Comparison of ENCODE assay signal across 8 cellular contexts in the genomic region with DNA sequence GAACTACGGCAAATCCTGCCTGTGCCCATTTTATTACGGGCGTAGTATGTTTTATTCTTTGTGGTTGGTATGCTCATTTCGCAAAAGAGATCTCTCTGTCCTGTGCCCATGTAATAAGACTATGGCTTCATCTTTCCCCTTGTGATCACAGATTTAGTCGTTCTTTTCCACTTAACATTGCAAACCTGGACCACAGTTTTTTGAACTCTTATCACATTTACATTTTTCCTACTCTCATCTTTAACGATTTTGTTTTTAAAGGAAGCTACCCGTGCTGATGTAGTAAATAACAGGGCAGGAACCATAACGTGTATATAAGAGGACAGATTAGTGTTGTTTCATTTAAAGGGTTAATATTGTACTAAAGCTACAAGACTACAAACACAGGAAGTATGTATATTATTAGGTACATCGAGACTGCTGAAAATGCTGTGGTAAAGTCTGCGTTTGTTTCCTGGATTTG. TPM values are rescaled to one million over a fixed set of nuclear protein-coding genes. Genes with fewer than 3 reads are reported as not detected.
A peak's percentile ranks its signal among the peaks of the same experiment; 100 is the strongest.
DNase-seq lines count a peak whose midpoint lies in the region; ATAC-seq, FAIRE-seq and TF ChIP-seq lines count a peak whose summit lies in the region.

No MANE protein-coding gene starts in this region.

- TF ChIP-seq RAD21 in HepG2 (CRISPR knock-in tag; IDR thresholded peaks at IDR 0.05), result no peak

- no peak for TF ChIP-seq CTCF in Caco-2 (IDR thresholded peaks at IDR 0.05; ENCODE audit: insufficient read depth in 1 of 2, low read depth in 1 of 2, low read length in 1 of 2, severe bottlenecking in 1 of 2, unreplicated experiment in 1 of 2)
- no peak for TF ChIP-seq CTCF in astrocyte of the spinal cord (IDR thresholded peaks at IDR 0.05; ENCODE audit: low read depth, low read length)
- TF ChIP-seq CTCF in HepG2 (CRISPR knock-in tag; IDR thresholded peaks at IDR 0.05), result no peak
- no peak for TF ChIP-seq CTCF in tibial nerve (IDR thresholded peaks at IDR 0.05)

- peak overlapping the region; percentile 88 for H3K4me2 ChIP-seq in HepG2 (ENCODE audit: low read depth, low read length)

- peak overlapping the region; percentile 81 for H3K4me3 ChIP-seq in Caco-2 (ENCODE audit: low read depth, low read length)
- peak overlapping the region; percentile 85 for H3K4me3 ChIP-seq in astrocyte of the spinal cord (ENCODE audit: low read depth, low read length)
- H3K4me3 ChIP-seq in HepG2 (replicated peaks in 1 of 3; ENCODE audit: insufficient read depth in 1 of 3, low read depth in 2 of 3, low read length in 3 of 3), result peak overlapping the region; percentile 62 to 78 (median 76)
- H3K4me3 ChIP-seq in tibial nerve, result peak overlapping the region; percentile 49 to 90 (median 62)

- H3K36me3 Mint-ChIP-seq in Caco-2 (ENCODE audit: insufficient read depth, unreplicated experiment) (peaks cover 8% of the 10 kb centered on the region), IgD-negative memory B cell (peaks cover 2% of the 10 kb centered on the region)

- no peaks in the 10 kb centered on the region for H3K9me3 ChIP-seq in Caco-2
- no peaks in the 10 kb centered on the region for H3K9me3 ChIP-seq in HepG2 (ENCODE audit: low read length)
- no peaks in the 10 kb centered on the region for H3K9me3 ChIP-seq in tibial nerve

- peak overlapping the region; percentile 52 for H3K9ac ChIP-seq in HepG2 (ENCODE audit: insufficient read depth, low read depth, low read length)

- peaks cover 14% of the 10 kb centered on the region for H3K79me2 ChIP-seq in HepG2 (ENCODE audit: insufficient read depth, low read length)

- H3K4me1 Mint-ChIP-seq in Caco-2 (ENCODE audit: low read depth, unreplicated experiment) (peaks cover 6% of the 10 kb centered on the region), IgD-negative memory B cell (peaks cover 31 to 34% (median 31%) of the 10 kb centered on the region in 3 donors)

- H3K4me1 ChIP-seq in Caco-2 (peaks cover 5% of the 10 kb centered on the region), HepG2 (ENCODE audit: insufficient read depth, low read length) (peaks cover 26% of the 10 kb centered on the region), tibial nerve (peaks cover 0 to 27% (median 16%) of the 10 kb centered on the region in 4 donors)

- CTCF ChIA-PET in Caco-2 (lab: Charles Lee), result interaction anchor here (0.6 to 1.2 kb wide), 2 partner anchors 163 to 303 kb away, joined by 3 to 4 read pairs; a partner anchor contains a TSS
- CTCF ChIA-PET in HepG2 (lab: Yijun Ruan, JAX; ENCODE audit: low intra/inter-chr PET ratio, low total read pairs), result no interaction called here

- H3K9me3 Mint-ChIP-seq in Caco-2 (ENCODE audit: unreplicated experiment), result no peaks in the 10 kb centered on the region
- no peaks in the 10 kb centered on the region for H3K9me3 Mint-ChIP-seq in IgD-negative memory B cell

- POLR2A ChIA-PET in Caco-2 (lab: Charles Lee), result no interaction called here
- POLR2A ChIA-PET in HepG2 (lab: Yijun Ruan, JAX), result no interaction called here

- H3K27ac Mint-ChIP-seq in Caco-2 (ENCODE audit: unreplicated experiment) (no peak overlapping the region), IgD-negative memory B cell (peak overlapping the region; percentile 95 to 99 (median 98))

- under 1% methylated on average over 10 of the region's 10 CpGs for WGBS in HepG2 (ENCODE audit: low lambda C conversion rate)
- 3 to 4% methylated on average over 10 of the region's 10 CpGs for WGBS in tibial nerve, 2 donors

- ATAC-seq in HepG2, result no peak
- no peak for ATAC-seq in GM21526 (IDR thresholded peaks at IDR 0.05; ENCODE audit: low FRiP score, unreplicated experiment)

- in situ Hi-C loops in astrocyte of the spinal cord (cut with HindIII; ENCODE audit: low sequenced_read_pairs) (no loop called here), HepG2 (cut with HindIII; ENCODE audit: extremely low pct_ligation_motif_present, low pct_unique_long_range_greater_than_20kb) (no loop called here)

- no peaks in the 10 kb centered on the region for H3K27me3 ChIP-seq in Caco-2 (replicated peaks; ENCODE audit: control insufficient read depth, insufficient read depth, low read length)
- H3K27me3 ChIP-seq in HepG2 (ENCODE audit: control insufficient read depth in 1 of 2, insufficient read depth in 2 of 2, low read length in 2 of 2), result peaks cover 0 to 4% of the 10 kb centered on the region in 2 experiments; a peak in 1 of 5 replicates
- no peaks in the 10 kb centered on the region for H3K27me3 ChIP-seq in tibial nerve

- BruUV-seq in Caco-2 (replicated peaks; lab: Mats Ljungman, UMichigan) (no TSS peak), HepG2 (replicated peaks; lab: Mats Ljungman, UMichigan) (no TSS peak)

- no peaks in the 10 kb centered on the region for H3K36me3 ChIP-seq in Caco-2 (ENCODE audit: control insufficient read depth, insufficient read depth, low read length)
- no peaks in the 10 kb centered on the region for H3K36me3 ChIP-seq in HepG2 (replicated peaks in 1 of 2; ENCODE audit: control insufficient read depth in 1 of 2, insufficient read depth in 2 of 2, low read length in 2 of 2)
- H3K36me3 ChIP-seq in tibial nerve, result no peaks in the 10 kb centered on the region

- H2AFZ ChIP-seq in HepG2 (ENCODE audit: low read length), result peak overlapping the region; percentile 95

- H4K20me1 ChIP-seq in HepG2 (ENCODE audit: insufficient read depth, low read length), result peaks cover 4% of the 10 kb centered on the region

- intact Hi-C loops in Caco-2 (cut with micrococcal nuclease; ENCODE audit: unreplicated experiment), result no loop called here
- intact Hi-C loops in HepG2 (cut with micrococcal nuclease; ENCODE audit: unreplicated experiment), result no loop called here

- TF ChIP-seq EP300 in HepG2 (IDR thresholded peaks at IDR 0.05; ENCODE audit: low read depth in 2 of 2, low read length in 2 of 2), result no peak
- TF ChIP-seq EP300 in HepG2 (CRISPR knock-in tag; IDR thresholded peaks at IDR 0.05; ENCODE audit: borderline replicate concordance), result no peak
- no peak for TF ChIP-seq EP300 in tibial nerve (IDR thresholded peaks at IDR 0.05)

- DNase-seq in Caco-2 (no peak), astrocyte of the spinal cord (ENCODE audit: low read depth, low spot score) (no peak), HepG2 (ENCODE audit: low spot score) (no peak), tibial nerve (ENCODE audit: low spot score in 2 of 2) (no peak), dedifferentiated amniotic fluid mesenchymal stem cell (ENCODE audit: extremely low spot score) (no peak)
- DNase-seq in effector CD8-positive, alpha-beta T cell (lab: John Stamatoyannopoulos, UW), result no peak

- H3K27me3 Mint-ChIP-seq in Caco-2 (ENCODE audit: insufficient read depth, unreplicated experiment), result peaks cover 12% of the 10 kb centered on the region
- no peaks in the 10 kb centered on the region for H3K27me3 Mint-ChIP-seq in IgD-negative memory B cell

- no peak for FAIRE-seq in HepG2 (lab: Jason Lieb, UNC)

- H3K4me3 Mint-ChIP-seq in Caco-2 (ENCODE audit: unreplicated experiment) (peak overlapping the region; percentile 90), IgD-negative memory B cell (peak overlapping the region; percentile 93 to 99 (median 98))

- TF ChIP-seq POLR2A in HepG2 (IDR thresholded peaks at IDR 0.05; ENCODE audit: insufficient read depth in 1 of 2, low read depth in 2 of 2, low read length in 2 of 2) (no peak), tibial nerve (IDR thresholded peaks at IDR 0.05) (no peak)

- H3K27ac ChIP-seq in HepG2 (ENCODE audit: extremely low read length, insufficient read depth, low read length), result peak overlapping the region; percentile 56
- H3K27ac ChIP-seq in tibial nerve, result peak overlapping the region; percentile 73 to 96 (median 86)

TF ChIP-seq in HepG2, 621 proteins besides CTCF, POLR2A, EP300 and RAD21:
- TF ChIP-seq SNAI1 (CRISPR knock-in tag; IDR thresholded peaks at IDR 0.05; ENCODE audit: borderline replicate concordance) (no peak), CREB1 (IDR thresholded peaks at IDR 0.05) (no peak), CREB1 (CRISPR knock-in tag; IDR thresholded peaks at IDR 0.05) (0 out of 2 replicates have a peak, but pooled peaks have one; percentile 34), ZNF652 (CRISPR knock-in tag; IDR thresholded peaks at IDR 0.05; ENCODE audit: borderline replicate concordance, low read depth) (peak; percentile 91; the same call in 1 of the 2 replicates)

RNA-seq across cellular contexts. Expression of a gene that starts 3.1 kb away (rescaled TPM):
- total RNA-seq in Caco-2 (2022) (40.4 and 41.3 TPM in 2 replicates), HepG2 (2016; rRNA removed; fragmentation: Illumina TruSeq; extraction: Trizol) (35.3 and 62.5 TPM in 2 replicates), tibial nerve (100 to 1,000 TPM; 274 to 342 (median 305) TPM)
- polyA plus RNA-seq in IgD-negative memory B cell (78.2 TPM), HepG2 (2011; rRNA removed) (14.4 and 16.3 TPM in 2 replicates)
- total RNA-seq in HepG2 (2016; cell fraction: cytosol; rRNA removed; fragmentation: Illumina TruSeq; extraction: Trizol; ENCODE audit: low read depth), result 7.1 and 7.5 TPM in 2 replicates
- 37.1 and 59.7 TPM in 2 replicates for total RNA-seq in HepG2 (2016; cell fraction: insoluble cytoplasmic fraction; rRNA removed; fragmentation: Illumina TruSeq; extraction: Trizol)
- 13.7 TPM in 2 replicates for total RNA-seq in HepG2 (2016; cell fraction: membrane; rRNA removed; fragmentation: Illumina TruSeq; extraction: Trizol)
- total RNA-seq in HepG2 (2016; cell fraction: nucleus; rRNA removed; fragmentation: Illumina TruSeq; extraction: Trizol), result 62.5 and 65.0 TPM in 2 replicates
- polyA plus RNA-seq in HepG2 (2011; cell fraction: cytosol; rRNA removed), result 11.8 and 16.0 TPM in 2 replicates
- polyA plus RNA-seq in HepG2 (2011; cell fraction: nucleus; rRNA removed), result 15.9 and 17.8 TPM in 2 replicates
- polyA plus RNA-seq in HepG2 (2012), result 20.3 and 20.9 TPM in 2 replicates
- 1.5 and 1.7 TPM in 2 replicates for polyA plus RNA-seq in HepG2 (2016; cell fraction: cytosol; fragmentation: Illumina TruSeq; extraction: Trizol; ENCODE audit: low read depth)
- 37.4 and 41.6 TPM in 2 replicates for polyA plus RNA-seq in HepG2 (2016; cell fraction: insoluble cytoplasmic fraction; fragmentation: Illumina TruSeq; extraction: Trizol; ENCODE audit: low read depth)
- 4.3 and 5.2 TPM in 2 replicates for polyA plus RNA-seq in HepG2 (2016; cell fraction: membrane; fragmentation: Illumina TruSeq; extraction: Trizol; ENCODE audit: low read depth)
- 37.1 and 37.5 TPM in 2 replicates for polyA plus RNA-seq in HepG2 (2016; cell fraction: nucleus; fragmentation: Illumina TruSeq; extraction: Trizol; ENCODE audit: insufficient read depth, low read depth)
- 21.8 and 47.6 TPM in 2 replicates for polyA minus RNA-seq in HepG2 (2011; rRNA and poly(A)+ RNA removed; ENCODE audit: low replicate concordance)
- 32.1 and 37.1 TPM in 2 replicates for polyA minus RNA-seq in HepG2 (2011; cell fraction: cytosol; rRNA and poly(A)+ RNA removed)
- 99.5 and 105 TPM in 2 replicates for polyA minus RNA-seq in HepG2 (2011; cell fraction: nucleus; rRNA and poly(A)+ RNA removed)
